Comparison of ENCODE assay signal across 1 cellular context in genomic region chr1:213820362-213821149, GRCh38.
A peak's percentile ranks its signal among the peaks of the same experiment; 100 is the strongest.
TF ChIP-seq lines count a peak whose summit lies in the region.

No MANE protein-coding gene starts in this region.

TF ChIP-seq in HepG2, 621 proteins besides CTCF, POLR2A, EP300 and RAD21 (continued from another document):
- TF ChIP-seq, protein P1, sequence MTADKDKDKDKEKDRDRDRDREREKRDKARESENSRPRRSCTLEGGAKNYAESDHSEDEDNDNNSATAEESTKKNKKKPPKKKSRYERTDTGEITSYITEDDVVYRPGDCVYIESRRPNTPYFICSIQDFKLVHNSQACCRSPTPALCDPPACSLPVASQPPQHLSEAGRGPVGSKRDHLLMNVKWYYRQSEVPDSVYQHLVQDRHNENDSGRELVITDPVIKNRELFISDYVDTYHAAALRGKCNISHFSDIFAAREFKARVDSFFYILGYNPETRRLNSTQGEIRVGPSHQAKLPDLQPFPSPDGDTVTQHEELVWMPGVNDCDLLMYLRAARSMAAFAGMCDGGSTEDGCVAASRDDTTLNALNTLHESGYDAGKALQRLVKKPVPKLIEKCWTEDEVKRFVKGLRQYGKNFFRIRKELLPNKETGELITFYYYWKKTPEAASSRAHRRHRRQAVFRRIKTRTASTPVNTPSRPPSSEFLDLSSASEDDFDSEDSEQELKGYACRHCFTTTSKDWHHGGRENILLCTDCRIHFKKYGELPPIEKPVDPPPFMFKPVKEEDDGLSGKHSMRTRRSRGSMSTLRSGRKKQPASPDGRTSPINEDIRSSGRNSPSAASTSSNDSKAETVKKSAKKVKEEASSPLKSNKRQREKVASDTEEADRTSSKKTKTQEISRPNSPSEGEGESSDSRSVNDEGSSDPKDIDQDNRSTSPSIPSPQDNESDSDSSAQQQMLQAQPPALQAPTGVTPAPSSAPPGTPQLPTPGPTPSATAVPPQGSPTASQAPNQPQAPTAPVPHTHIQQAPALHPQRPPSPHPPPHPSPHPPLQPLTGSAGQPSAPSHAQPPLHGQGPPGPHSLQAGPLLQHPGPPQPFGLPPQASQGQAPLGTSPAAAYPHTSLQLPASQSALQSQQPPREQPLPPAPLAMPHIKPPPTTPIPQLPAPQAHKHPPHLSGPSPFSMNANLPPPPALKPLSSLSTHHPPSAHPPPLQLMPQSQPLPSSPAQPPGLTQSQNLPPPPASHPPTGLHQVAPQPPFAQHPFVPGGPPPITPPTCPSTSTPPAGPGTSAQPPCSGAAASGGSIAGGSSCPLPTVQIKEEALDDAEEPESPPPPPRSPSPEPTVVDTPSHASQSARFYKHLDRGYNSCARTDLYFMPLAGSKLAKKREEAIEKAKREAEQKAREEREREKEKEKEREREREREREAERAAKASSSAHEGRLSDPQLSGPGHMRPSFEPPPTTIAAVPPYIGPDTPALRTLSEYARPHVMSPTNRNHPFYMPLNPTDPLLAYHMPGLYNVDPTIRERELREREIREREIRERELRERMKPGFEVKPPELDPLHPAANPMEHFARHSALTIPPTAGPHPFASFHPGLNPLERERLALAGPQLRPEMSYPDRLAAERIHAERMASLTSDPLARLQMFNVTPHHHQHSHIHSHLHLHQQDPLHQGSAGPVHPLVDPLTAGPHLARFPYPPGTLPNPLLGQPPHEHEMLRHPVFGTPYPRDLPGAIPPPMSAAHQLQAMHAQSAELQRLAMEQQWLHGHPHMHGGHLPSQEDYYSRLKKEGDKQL (CRISPR knock-in tag; IDR thresholded peaks at IDR 0.05; ENCODE audit: low read depth): no peak
- TF ChIP-seq NFATC3 (CRISPR knock-in tag; IDR thresholded peaks at IDR 0.05) (no peak), DRAP1 (CRISPR knock-in tag; IDR thresholded peaks at IDR 0.05) (no peak), TGIF2 (CRISPR knock-in tag; IDR thresholded peaks at IDR 0.05) (peak; percentile 47; the same call in 1 of the 2 replicates), PITX1 (CRISPR knock-in tag; IDR thresholded peaks at IDR 0.05) (peak; percentile 25; the same call in 1 of the 2 replicates), MEF2D (CRISPR knock-in tag; IDR thresholded peaks at IDR 0.05) (no peak), HNRNPLL (IDR thresholded peaks at IDR 0.05; ENCODE audit: low read depth, low read length, poor library complexity, severe bottlenecking) (no peak), IKZF4 (CRISPR knock-in tag; IDR thresholded peaks at IDR 0.05; ENCODE audit: borderline replicate concordance, low read depth, not compliant biosample characterization) (no peak), ZNF282 (IDR thresholded peaks at IDR 0.05; ENCODE audit: partially characterized antibody) (no peak), NR2F1 (CRISPR knock-in tag; IDR thresholded peaks at IDR 0.05) (no peak), ZNF124 (CRISPR knock-in tag; IDR thresholded peaks at IDR 0.05) (no peak)
- TF ChIP-seq, protein P2, sequence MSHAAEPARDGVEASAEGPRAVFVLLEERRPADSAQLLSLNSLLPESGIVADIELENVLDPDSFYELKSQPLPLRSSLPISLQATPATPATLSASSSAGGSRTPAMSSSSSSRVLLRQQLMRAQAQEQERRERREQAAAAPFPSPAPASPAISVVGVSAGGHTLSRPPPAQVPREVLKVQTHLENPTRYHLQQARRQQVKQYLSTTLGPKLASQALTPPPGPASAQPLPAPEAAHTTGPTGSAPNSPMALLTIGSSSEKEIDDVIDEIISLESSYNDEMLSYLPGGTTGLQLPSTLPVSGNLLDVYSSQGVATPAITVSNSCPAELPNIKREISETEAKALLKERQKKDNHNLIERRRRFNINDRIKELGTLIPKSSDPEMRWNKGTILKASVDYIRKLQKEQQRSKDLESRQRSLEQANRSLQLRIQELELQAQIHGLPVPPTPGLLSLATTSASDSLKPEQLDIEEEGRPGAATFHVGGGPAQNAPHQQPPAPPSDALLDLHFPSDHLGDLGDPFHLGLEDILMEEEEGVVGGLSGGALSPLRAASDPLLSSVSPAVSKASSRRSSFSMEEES (CRISPR knock-in tag; IDR thresholded peaks at IDR 0.05): peak; percentile 9; the same call in 1 of the 2 replicates
TF ChIP-seq in HepG2: peak in this region for 48.
